In genomic region chr1:168618887-168619286, GRCh38 we compare ENCODE assay signal across 34 cellular contexts. TPM values are rescaled to one million over a fixed set of nuclear protein-coding genes. Genes with fewer than 3 reads are reported as not detected.
"Had no signal": no experiment of that assay in that cellular context is flagged by ENCODE, and none has a peak within 500 bp of the region (broad histone marks: within the 10 kb centered on the region; RNA-seq: fewer than 3 reads in every experiment).

No MANE protein-coding gene starts in this region.

- H3K9me3 Mint-ChIP-seq: activated CD4-positive, alpha-beta T cell treated with anti-CD3 and anti-CD28 coated beads, Interleukin-2, amount 10 ng/mL, durations not matched to agents 7 days and 5 days; activated naive CD4-positive, alpha-beta T cell treated with anti-CD3 and anti-CD28 coated beads for 36 hours; activated naive CD4-positive, alpha-beta T cell treated with anti-CD3 and anti-CD28 coated beads, Interleukin-2, amount 50 U/mL, for 72 hours; activated naive CD8-positive, alpha-beta T cell treated with anti-CD3 and anti-CD28 coated beads, Interleukin-2, amount 50 U/mL, for 24 hours; activated T-cell treated with anti-CD3 and anti-CD28 coated beads, Interleukin-2, amount 50 U/mL, for 4 hours; activated T-helper 1 cell treated with anti-CD3 and anti-CD28 coated beads, Interleukin-12 subunit alpha, Interleukin-12 subunit beta, Interleukin-2, Interleukin-4 antibody, amounts not matched to agents 30 ng/mL and 10 ng/mL and 1 ng/mL, durations not matched to agents 14 hours and 24 hours and 36 hours; brain; WTC11 had no signal

- H3K4me3 Mint-ChIP-seq: activated CD4-positive, alpha-beta T cell treated with anti-CD3 and anti-CD28 coated beads for 36 hours; activated CD4-positive, alpha-beta T cell treated with anti-CD3 and anti-CD28 coated beads, Interleukin-2, amount 10 ng/mL, durations not matched to agents 7 days and 5 days; activated naive CD4-positive, alpha-beta T cell treated with anti-CD3 and anti-CD28 coated beads for 36 hours; activated naive CD8-positive, alpha-beta T cell treated with anti-CD3 and anti-CD28 coated beads, Interleukin-2, amount 50 U/mL, for 24 hours; activated T-cell treated with anti-CD3 and anti-CD28 coated beads, Interleukin-2, amount 50 U/mL, for 4 hours; activated T-helper 1 cell treated with anti-CD3 and anti-CD28 coated beads, Interleukin-12 subunit alpha, Interleukin-12 subunit beta, Interleukin-2, Interleukin-4 antibody, amounts not matched to agents 30 ng/mL and 10 ng/mL and 1 ng/mL, durations not matched to agents 14 hours and 24 hours and 36 hours; brain; WTC11 had no signal

- FAIRE-seq: bronchial epithelial cell, RCC 7860 had no signal

- DNase-seq: activated CD4-positive, alpha-beta T cell treated with anti-CD3 and anti-CD28 coated beads for 36 hours; activated CD4-positive, alpha-beta T cell treated with anti-CD3 and anti-CD28 coated beads, Interleukin-2, amount 10 ng/mL, durations not matched to agents 7 days and 5 days; activated CD4-positive, alpha-beta T cell treated with anti-CD3 and anti-CD28 coated beads, Interleukin-2, amount 50 U/mL, for 48 hours; activated CD8-positive, alpha-beta memory T cell treated with anti-CD3 and anti-CD28 coated beads, Interleukin-2, amount 50 U/mL, for 4 hours; activated gamma-delta T cell treated with Interleukin-2 at 50 U/mL for 16 hours; activated naive CD4-positive, alpha-beta T cell treated with anti-CD3 and anti-CD28 coated beads for 36 hours; activated naive CD8-positive, alpha-beta T cell treated with anti-CD3 and anti-CD28 coated beads, Interleukin-2, amount 50 U/mL, for 24 hours; activated T-cell treated with anti-CD3 and anti-CD28 coated beads for 4 hours; activated T-cell treated with anti-CD3 and anti-CD28 coated beads, Interleukin-2, amount 50 U/mL, for 4 hours; caudate nucleus; cerebellar nuclear complex; NCI-H1105; NCI-H1417 treated with DMSO at 0.1 percent for 48 hours; NCI-H187 treated with DMSO at 0.1 percent for 48 hours; NCI-H2081; NCI-H2227 treated with DMSO at 0.1 percent for 48 hours; NCI-H446; NCI-H510A treated with DMSO at 0.1 percent for 48 hours; NCI-H69; PC-9; SW 1271; T-helper 1 cell; T-helper 9 cell had no signal

- H2AFZ ChIP-seq: PC-9 had no signal

- ATAC-seq: activated CD4-positive, alpha-beta T cell treated with anti-CD3 and anti-CD28 coated beads for 36 hours; activated CD4-positive, CD25-positive, alpha-beta regulatory T cell treated with anti-CD3 and anti-CD28 coated beads, Interleukin-2, amount 50 U/mL, for 24 hours; activated naive CD4-positive, alpha-beta T cell treated with anti-CD3 and anti-CD28 coated beads, Interleukin-2, amount 50 U/mL, for 72 hours; activated naive CD8-positive, alpha-beta T cell treated with anti-CD3 and anti-CD28 coated beads, Interleukin-2, amount 50 U/mL, for 24 hours; activated T-cell treated with anti-CD3 and anti-CD28 coated beads, Interleukin-2, amount 50 U/mL, for 4 hours; Right ventricle myocardium inferior; WTC11 had no signal

- H3K27me3 Mint-ChIP-seq: activated naive CD8-positive, alpha-beta T cell treated with anti-CD3 and anti-CD28 coated beads, Interleukin-2, amount 50 U/mL, for 24 hours had no signal

- H3K27ac Mint-ChIP-seq: activated CD4-positive, alpha-beta T cell treated with anti-CD3 and anti-CD28 coated beads for 36 hours; activated CD4-positive, alpha-beta T cell treated with anti-CD3 and anti-CD28 coated beads, Interleukin-2, amount 10 ng/mL, durations not matched to agents 7 days and 5 days; activated naive CD4-positive, alpha-beta T cell treated with anti-CD3 and anti-CD28 coated beads for 36 hours; activated naive CD4-positive, alpha-beta T cell treated with anti-CD3 and anti-CD28 coated beads, Interleukin-2, amount 50 U/mL, for 72 hours; activated naive CD8-positive, alpha-beta T cell treated with anti-CD3 and anti-CD28 coated beads, Interleukin-2, amount 50 U/mL, for 24 hours; activated T-helper 1 cell treated with anti-CD3 and anti-CD28 coated beads, Interleukin-12 subunit alpha, Interleukin-12 subunit beta, Interleukin-2, Interleukin-4 antibody, amounts not matched to agents 30 ng/mL and 10 ng/mL and 1 ng/mL, durations not matched to agents 14 hours and 24 hours and 36 hours; WTC11 had no signal

- H3K4me3 ChIP-seq: PC-9 had no signal

- H3K27ac ChIP-seq: PC-9, RWPE1 had no signal

- H3K36me3 Mint-ChIP-seq: activated naive CD4-positive, alpha-beta T cell treated with anti-CD3 and anti-CD28 coated beads, Interleukin-2, amount 50 U/mL, for 72 hours; brain; WTC11 had no signal

- H3K4me2 ChIP-seq: PC-9 had no signal

- H3K4me1 Mint-ChIP-seq: activated CD4-positive, alpha-beta T cell treated with anti-CD3 and anti-CD28 coated beads for 36 hours; activated CD4-positive, alpha-beta T cell treated with anti-CD3 and anti-CD28 coated beads, Interleukin-2, amount 10 ng/mL, durations not matched to agents 7 days and 5 days; activated naive CD8-positive, alpha-beta T cell treated with anti-CD3 and anti-CD28 coated beads, Interleukin-2, amount 50 U/mL, for 24 hours had no signal

RNA-seq across cellular contexts. Expression of gene XCL1, which starts 42.5 kb away (rescaled TPM):
- total RNA-seq: activated naive CD4-positive, alpha-beta T cell treated with anti-CD3 and anti-CD28 coated beads for 36 hours; bronchial epithelial cell; MCF 10A; OCI-LY7; PC-9 had no signal
